Comparison of ENCODE assay signal across 20 cellular contexts in the genomic region with DNA sequence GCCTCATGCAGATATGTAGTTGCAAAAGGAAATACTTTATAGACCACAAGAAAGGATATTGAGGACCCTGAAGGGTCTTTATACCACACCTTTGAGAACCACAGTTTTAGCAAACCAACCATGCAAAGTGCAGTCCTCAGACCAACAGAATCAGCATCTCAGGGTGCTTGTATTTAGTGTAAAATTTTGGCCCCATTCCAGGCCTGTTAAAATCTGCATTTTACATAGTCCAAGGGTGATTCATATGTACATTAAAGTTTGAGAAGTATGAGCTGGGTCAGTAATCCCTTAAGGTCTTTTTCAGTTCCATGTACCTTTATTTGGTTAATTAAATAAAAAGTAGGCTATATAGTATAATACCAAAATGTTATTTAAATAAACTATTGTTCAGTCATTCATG.
DNase-seq lines count a peak whose midpoint lies in the region; ATAC-seq and TF ChIP-seq lines count a peak whose summit lies in the region.
"Had no signal": no experiment of that assay in that cellular context is flagged by ENCODE, and none has a peak within 500 bp of the region (broad histone marks: within the 10 kb centered on the region; RNA-seq: fewer than 3 reads in every experiment).

No MANE protein-coding gene starts in this region.

- H3K9ac ChIP-seq in PC-3 (ENCODE audit: low read length) (no peak overlapping the region), skeletal muscle satellite cell (ENCODE audit: low read depth, low read length) (no peak overlapping the region), colonic mucosa (ENCODE audit: low read depth in 2 of 2, low read length in 2 of 2) (no peak overlapping the region)

- DNase-seq in MCF 10A (ENCODE audit: unreplicated experiment) (peak; percentile 68), breast epithelium (ENCODE audit: low spot score in 2 of 2) (no peak), PC-3 (peak; percentile 84), cardiac fibroblast (ENCODE audit: low read depth in 2 of 2) (peak; percentile 35 to 55), colonic mucosa (no peak), body of pancreas (no peak)
- DNase-seq: activated CD4-positive, alpha-beta T cell treated with anti-CD3 and anti-CD28 coated beads, Interleukin-2, amount 50 U/mL, for 4 hours; activated T-cell treated with anti-CD3 and anti-CD28 coated beads, Interleukin-2, amount 50 U/mL, for 1 hour; CD8-positive, alpha-beta memory T cell; heart left ventricle; immature natural killer cell; lower lobe of right lung; stomach; upper lobe of left lung had no signal

- ATAC-seq in PC-3 = peak; percentile 91
- ATAC-seq in GM21737 (IDR thresholded peaks at IDR 0.05; ENCODE audit: unreplicated experiment) = no peak
- no peak for ATAC-seq in body of pancreas
- ATAC-seq: HCT116, heart left ventricle, lower lobe of right lung had no signal

- peaks cover 24% of the 10 kb centered on the region for H3K4me1 Mint-ChIP-seq in MCF 10A (ENCODE audit: insufficient read depth, unreplicated experiment)

- no TSS peak for BruUV-seq in MCF 10A (replicated peaks; lab: Mats Ljungman, UMichigan)
- no TSS peak for BruUV-seq in PC-3 (replicated peaks; lab: Mats Ljungman, UMichigan)

- TF ChIP-seq CTCF in MCF 10A (IDR thresholded peaks at IDR 0.05; ENCODE audit: unreplicated experiment) (no peak), breast epithelium (IDR thresholded peaks at IDR 0.05) (no peak), PC-3 (conservative IDR thresholded peaks at IDR 0.05; ENCODE audit: low read depth, low read length) (no peak), cardiac fibroblast (IDR thresholded peaks at IDR 0.05; ENCODE audit: low read depth, low read length) (no peak), colonic mucosa (IDR thresholded peaks at IDR 0.05) (no peak), body of pancreas (IDR thresholded peaks at IDR 0.05) (no peak)

- H3K4me3 Mint-ChIP-seq in MCF 10A (ENCODE audit: unreplicated experiment) = no peak overlapping the region
- H3K4me3 Mint-ChIP-seq: activated naive CD8-positive, alpha-beta T cell; CD8-positive, alpha-beta memory T cell; immature natural killer cell had no signal

- no peaks in the 10 kb centered on the region for H3K27me3 Mint-ChIP-seq in MCF 10A (ENCODE audit: insufficient read depth, unreplicated experiment)
- H3K27me3 Mint-ChIP-seq: activated naive CD8-positive, alpha-beta T cell; CD8-positive, alpha-beta memory T cell had no signal

- H3K27ac ChIP-seq in breast epithelium (no peak overlapping the region), PC-3 (ENCODE audit: low read length) (no peak overlapping the region), colonic mucosa (no peak overlapping the region), body of pancreas (no peak overlapping the region)
- H3K27ac ChIP-seq: cardiac muscle cell, heart left ventricle, lower lobe of right lung, stomach, upper lobe of left lung, VCaP had no signal

- TF ChIP-seq POLR2A in breast epithelium (IDR thresholded peaks at IDR 0.05) = no peak
- TF ChIP-seq POLR2A in body of pancreas (IDR thresholded peaks at IDR 0.05) = no peak

- POLR2A ChIA-PET in MCF 10A (lab: Yijun Ruan, JAX) = interaction anchor here (0.6 to 8.1 kb wide), 2 partner anchors 9 to 16 kb away, joined by 3 to 142 read pairs; no protein-coding TSS in a partner anchor
- POLR2A ChIA-PET in PC-3 (lab: Charles Lee; ENCODE audit: unreplicated experiment) = interaction anchor here (0.7 kb wide), 1 partner anchor 524 kb away, joined by 4 read pairs; no protein-coding TSS in a partner anchor

- H3K9me2 ChIP-seq in PC-3 (replicated peaks; ENCODE audit: low read length) = no peaks in the 10 kb centered on the region

- intact Hi-C loops in MCF 10A (cut with micrococcal nuclease) (no loop called here), breast epithelium (cut with DNase I; ENCODE audit: low total_unique reads) (no loop called here), PC-3 (cut with micrococcal nuclease) (no loop called here), colonic mucosa (cut with DNase I) (no loop called here), body of pancreas (cut with DNase I) (no loop called here)

- H3F3A ChIP-seq in PC-3 (ENCODE audit: low read length, unreplicated experiment) = no peaks in the 10 kb centered on the region

- H3K9me3 ChIP-seq in breast epithelium (no peaks in the 10 kb centered on the region), PC-3 (ENCODE audit: low read length) (no peaks in the 10 kb centered on the region), skeletal muscle satellite cell (replicated peaks; ENCODE audit: low read length) (no peaks in the 10 kb centered on the region), colonic mucosa (no peaks in the 10 kb centered on the region), body of pancreas (no peaks in the 10 kb centered on the region)
- H3K9me3 ChIP-seq: heart left ventricle, lower lobe of right lung, stomach, upper lobe of left lung had no signal

- no peaks in the 10 kb centered on the region for H3K9me3 Mint-ChIP-seq in MCF 10A (ENCODE audit: unreplicated experiment)
- H3K9me3 Mint-ChIP-seq: CD8-positive, alpha-beta memory T cell; immature natural killer cell had no signal

- H2AFZ ChIP-seq in PC-3 (ENCODE audit: low read length) = no peak overlapping the region

- no peak overlapping the region for H3K27ac Mint-ChIP-seq in MCF 10A (ENCODE audit: low read depth, unreplicated experiment)
- H3K27ac Mint-ChIP-seq: activated naive CD8-positive, alpha-beta T cell had no signal

- H3K4me1 ChIP-seq in breast epithelium (no peaks in the 10 kb centered on the region), PC-3 (ENCODE audit: insufficient read depth, low read length) (peaks cover 9% of the 10 kb centered on the region), skeletal muscle satellite cell (ENCODE audit: control insufficient read depth, insufficient read depth, low read length) (peaks cover 20% of the 10 kb centered on the region), colonic mucosa (no peaks in the 10 kb centered on the region), body of pancreas (no peaks in the 10 kb centered on the region)
- H3K4me1 ChIP-seq: lower lobe of right lung, upper lobe of left lung had no signal

- no peaks in the 10 kb centered on the region for H3K36me3 ChIP-seq in breast epithelium
- H3K36me3 ChIP-seq in PC-3 (ENCODE audit: low read depth, low read length) = no peaks in the 10 kb centered on the region
- peaks cover 16% of the 10 kb centered on the region for H3K36me3 ChIP-seq in skeletal muscle satellite cell (ENCODE audit: insufficient read depth, low read length)
- no peaks in the 10 kb centered on the region for H3K36me3 ChIP-seq in colonic mucosa
- no peaks in the 10 kb centered on the region for H3K36me3 ChIP-seq in body of pancreas (replicated peaks in 1 of 2; ENCODE audit: insufficient read depth in 1 of 2, low read depth in 2 of 2)

- peak overlapping the region; percentile 40; the same call in 1 of the 2 replicates for H3K4me2 ChIP-seq in PC-3 (ENCODE audit: low read length)
- peak overlapping the region; percentile 16 for H3K4me2 ChIP-seq in skeletal muscle satellite cell (ENCODE audit: low read length)

- H3K4me3 ChIP-seq in breast epithelium (no peak overlapping the region), PC-3 (ENCODE audit: low read length) (no peak overlapping the region), cardiac fibroblast (replicated peaks in 1 of 2; ENCODE audit: low read depth in 2 of 2, low read length in 2 of 2) (no peak overlapping the region), skeletal muscle satellite cell (ENCODE audit: low read length) (no peak overlapping the region), colonic mucosa (no peak overlapping the region), body of pancreas (no peak overlapping the region)
- H3K4me3 ChIP-seq: cardiac muscle cell, heart left ventricle, lower lobe of right lung, stomach, upper lobe of left lung had no signal

- H3K79me2 ChIP-seq in PC-3 (ENCODE audit: low read length) = peaks cover 13% of the 10 kb centered on the region

- H3K36me3 Mint-ChIP-seq in MCF 10A (ENCODE audit: insufficient read depth, unreplicated experiment) = peaks cover 39% of the 10 kb centered on the region
- H3K36me3 Mint-ChIP-seq: immature natural killer cell had no signal

- H3K27me3 ChIP-seq in breast epithelium (no peaks in the 10 kb centered on the region), PC-3 (ENCODE audit: low read length) (no peaks in the 10 kb centered on the region), skeletal muscle satellite cell (ENCODE audit: control insufficient read depth, insufficient read depth, low read length) (no peaks in the 10 kb centered on the region), colonic mucosa (no peaks in the 10 kb centered on the region), body of pancreas (no peaks in the 10 kb centered on the region)
- H3K27me3 ChIP-seq: cardiac muscle cell, heart left ventricle, stomach, upper lobe of left lung had no signal

- CTCF ChIA-PET in MCF 10A (lab: Yijun Ruan, JAX) (no interaction called here), PC-3 (lab: Charles Lee) (interaction anchor here (0.5 kb wide), 1 partner anchor 106 kb away, joined by 3 read pairs; a partner anchor contains a TSS)

- no peaks in the 10 kb centered on the region for H4K20me1 ChIP-seq in PC-3 (ENCODE audit: low read length)

Comparison
In these comparisons a context has a peak if more than half of its experiments do, and no peak if none do; other contexts are left out.
1. DNase-seq: peak in MCF 10A (single experiment), PC-3 (single experiment) and cardiac fibroblast (2 of 2); none in breast epithelium (0 of 2), colonic mucosa (single experiment) and body of pancreas (0 of 4).